Comparison of ENCODE assay signal across 8 cellular contexts in the genomic region with DNA sequence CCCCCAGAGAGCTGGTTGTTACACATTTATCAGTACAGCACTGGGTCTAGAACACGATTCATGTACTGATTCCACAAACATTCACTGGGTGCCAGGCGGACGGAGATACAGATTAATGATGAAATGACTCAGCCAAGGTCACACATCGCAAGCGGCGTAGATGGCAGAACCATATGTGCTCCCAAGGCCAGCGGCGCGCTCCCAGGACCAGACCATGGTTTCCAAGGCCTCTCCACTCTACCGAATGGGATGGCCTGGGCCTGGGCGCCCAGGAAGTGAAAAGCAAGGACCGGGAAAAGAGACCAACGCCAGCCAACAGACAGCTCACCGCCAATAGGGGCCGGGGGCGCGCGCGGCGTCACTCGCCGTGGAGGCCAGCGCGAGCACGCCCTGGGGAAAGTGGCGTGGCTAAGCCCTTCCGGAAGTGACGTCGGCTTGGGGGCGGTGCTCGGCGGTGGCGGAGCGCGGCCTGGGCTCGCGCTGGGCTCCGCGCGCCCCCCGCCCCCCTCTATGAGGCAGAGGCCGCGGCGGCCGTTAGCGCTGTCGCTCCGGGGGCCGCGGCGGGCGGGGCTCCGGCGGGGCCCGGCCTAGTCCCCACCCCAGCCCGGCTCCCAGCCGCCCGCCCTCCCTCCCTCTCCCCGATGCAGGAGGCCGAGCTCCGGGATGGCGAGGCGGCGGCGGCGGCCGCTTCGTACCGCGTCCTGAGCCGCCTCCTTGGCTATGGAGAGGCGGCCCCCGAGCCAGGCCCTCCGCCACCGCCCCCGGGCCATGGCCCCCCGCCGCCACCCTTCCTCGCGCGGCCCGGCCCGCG. TPM values are rescaled to one million over a fixed set of nuclear protein-coding genes. Genes with fewer than 3 reads are reported as not detected.
DNase-seq lines count a peak whose midpoint lies in the region; ATAC-seq and TF ChIP-seq lines count a peak whose summit lies in the region.

A gene with protein sequence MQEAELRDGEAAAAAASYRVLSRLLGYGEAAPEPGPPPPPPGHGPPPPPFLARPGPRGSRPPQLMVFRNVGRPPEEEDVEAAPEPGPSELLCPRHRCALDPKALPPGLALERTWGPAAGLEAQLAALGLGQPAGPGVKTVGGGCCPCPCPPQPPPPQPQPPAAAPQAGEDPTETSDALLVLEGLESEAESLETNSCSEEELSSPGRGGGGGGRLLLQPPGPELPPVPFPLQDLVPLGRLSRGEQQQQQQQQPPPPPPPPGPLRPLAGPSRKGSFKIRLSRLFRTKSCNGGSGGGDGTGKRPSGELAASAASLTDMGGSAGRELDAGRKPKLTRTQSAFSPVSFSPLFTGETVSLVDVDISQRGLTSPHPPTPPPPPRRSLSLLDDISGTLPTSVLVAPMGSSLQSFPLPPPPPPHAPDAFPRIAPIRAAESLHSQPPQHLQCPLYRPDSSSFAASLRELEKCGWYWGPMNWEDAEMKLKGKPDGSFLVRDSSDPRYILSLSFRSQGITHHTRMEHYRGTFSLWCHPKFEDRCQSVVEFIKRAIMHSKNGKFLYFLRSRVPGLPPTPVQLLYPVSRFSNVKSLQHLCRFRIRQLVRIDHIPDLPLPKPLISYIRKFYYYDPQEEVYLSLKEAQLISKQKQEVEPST (plus strand): TSS at position 433 of the 811 bp plus-strand sequence. CDS start 209 bp downstream, at position 642.

- peak within 1 kb of the TSS; percentile 98 for H3K27ac Mint-ChIP-seq in activated CD4-positive, alpha-beta T cell treated with anti-CD3 and anti-CD28 coated beads, Interleukin-2, amount 10 ng/mL, durations not matched to agents 7 days and 5 days
- H3K27ac Mint-ChIP-seq in dendritic cell treated with granulocyte-macrophage colony-stimulating factor and Interleukin-4, amounts not matched to agents 40 ng/mL and 50 ng/mL, for 4 days, result peak within 1 kb of the TSS; percentile 93

- H3K9me3 ChIP-seq in left lung, result no peaks in the 10 kb centered on the region

- H3K36me3 ChIP-seq in BJ (ENCODE audit: control insufficient read depth, insufficient read depth, low read length), result no peaks in the 10 kb centered on the region
- no peaks in the 10 kb centered on the region for H3K36me3 ChIP-seq in left lung

- H3K9me3 Mint-ChIP-seq in activated CD4-positive, alpha-beta T cell treated with anti-CD3 and anti-CD28 coated beads, Interleukin-2, amount 10 ng/mL, durations not matched to agents 7 days and 5 days, result no peaks in the 10 kb centered on the region
- no peaks in the 10 kb centered on the region for H3K9me3 Mint-ChIP-seq in dendritic cell treated with granulocyte-macrophage colony-stimulating factor and Interleukin-4, amounts not matched to agents 40 ng/mL and 50 ng/mL, for 4 days

- peak within 1 kb of the TSS; percentile 71 to 86 for H3K27ac ChIP-seq in left lung

- POLR2A ChIA-PET in BJ (lab: Charles Lee), result interaction anchor here (0.6 kb wide), 5 partner anchors 9 to 94 kb away, joined by 3 to 5 read pairs (median 3); partner anchors contain the start of gene ARHGAP23
- POLR2A ChIA-PET in activated CD4-positive, alpha-beta T cell treated with anti-CD3 and anti-CD28 coated beads, Interleukin-2, amount 10 ng/mL, durations not matched to agents 7 days and 5 days (lab: Charles Lee), result no interaction called here

- peak; percentile 91 for ATAC-seq in GM19324 (IDR thresholded peaks at IDR 0.05; ENCODE audit: low FRiP score, unreplicated experiment)
- ATAC-seq in HG03460 (IDR thresholded peaks at IDR 0.05; ENCODE audit: unreplicated experiment), result peak; percentile 85
- peak; percentile 94 for ATAC-seq in left lung

- CTCF ChIA-PET in BJ (lab: Yijun Ruan, JAX), result interaction anchor here (0.6 to 13.8 kb wide), 6 partner anchors 12 to 75 kb away, joined by 3 to 318 read pairs (median 3); no protein-coding TSS in a partner anchor
- CTCF ChIA-PET in activated CD4-positive, alpha-beta T cell treated with anti-CD3 and anti-CD28 coated beads, Interleukin-2, amount 10 ng/mL, durations not matched to agents 7 days and 5 days (lab: Charles Lee), result interaction anchor here (1.1 to 1.7 kb wide), 3 partner anchors 9 to 63 kb away, joined by 3 to 6 read pairs (median 4); no protein-coding TSS in a partner anchor

- H3K4me1 Mint-ChIP-seq in activated CD4-positive, alpha-beta T cell treated with anti-CD3 and anti-CD28 coated beads, Interleukin-2, amount 10 ng/mL, durations not matched to agents 7 days and 5 days, result peaks cover 39% of the 10 kb centered on the region
- peaks cover 55% of the 10 kb centered on the region for H3K4me1 Mint-ChIP-seq in dendritic cell treated with granulocyte-macrophage colony-stimulating factor and Interleukin-4, amounts not matched to agents 40 ng/mL and 50 ng/mL, for 4 days (ENCODE audit: low read depth)

- H3K27me3 ChIP-seq in BJ (ENCODE audit: control insufficient read depth, insufficient read depth, low read length) (no peaks in the 10 kb centered on the region), left lung (no peaks in the 10 kb centered on the region)

- H3K4me3 ChIP-seq in BJ (ENCODE audit: low read depth, low read length), result peak within 1 kb of the TSS; percentile 83
- peak within 1 kb of the TSS; percentile 82 to 84 for H3K4me3 ChIP-seq in left lung

- H3K4me3 Mint-ChIP-seq in activated CD4-positive, alpha-beta T cell treated with anti-CD3 and anti-CD28 coated beads, Interleukin-2, amount 10 ng/mL, durations not matched to agents 7 days and 5 days, result peak within 1 kb of the TSS; percentile 84
- peak within 1 kb of the TSS; percentile 82 for H3K4me3 Mint-ChIP-seq in dendritic cell treated with granulocyte-macrophage colony-stimulating factor and Interleukin-4, amounts not matched to agents 40 ng/mL and 50 ng/mL, for 4 days

- peak; percentile 41 for DNase-seq in BJ (ENCODE audit: low read depth)
- DNase-seq in NCI-H526 (lab: John Stamatoyannopoulos, UW), result peak; percentile 52 to 96
- DNase-seq in activated CD4-positive, alpha-beta T cell treated with anti-CD3 and anti-CD28 coated beads, Interleukin-2, amount 10 ng/mL, durations not matched to agents 7 days and 5 days, result peak; percentile 92
- DNase-seq in left lung, result peak; percentile 94 to 98
- DNase-seq in stimulated activated CD4-positive, alpha-beta T cell treated with anti-CD3 and anti-CD28 coated beads, Interleukin-2, amount 100 ng/mL, for 4 hours (ENCODE audit: low read depth), result peak; percentile 90

- peaks cover 8 to 40% of the 10 kb centered on the region in 2 donors for H3K4me1 ChIP-seq in left lung

- H3K36me3 Mint-ChIP-seq in activated CD4-positive, alpha-beta T cell treated with anti-CD3 and anti-CD28 coated beads, Interleukin-2, amount 10 ng/mL, durations not matched to agents 7 days and 5 days (ENCODE audit: low read depth), result no peaks in the 10 kb centered on the region
- no peaks in the 10 kb centered on the region for H3K36me3 Mint-ChIP-seq in dendritic cell treated with granulocyte-macrophage colony-stimulating factor and Interleukin-4, amounts not matched to agents 40 ng/mL and 50 ng/mL, for 4 days (ENCODE audit: low read depth)

- TF ChIP-seq CTCF in BJ (IDR thresholded peaks at IDR 0.05; ENCODE audit: insufficient read depth, low read depth, low read length) (no peak), left lung (IDR thresholded peaks at IDR 0.05) (no peak)

- no peaks in the 10 kb centered on the region for H3K27me3 Mint-ChIP-seq in activated CD4-positive, alpha-beta T cell treated with anti-CD3 and anti-CD28 coated beads, Interleukin-2, amount 10 ng/mL, durations not matched to agents 7 days and 5 days
- H3K27me3 Mint-ChIP-seq in dendritic cell treated with granulocyte-macrophage colony-stimulating factor and Interleukin-4, amounts not matched to agents 40 ng/mL and 50 ng/mL, for 4 days, result no peaks in the 10 kb centered on the region

- intact Hi-C loops in dendritic cell treated with granulocyte-macrophage colony-stimulating factor and Interleukin-4, amounts not matched to agents 40 ng/mL and 50 ng/mL, for 4 days (cut with micrococcal nuclease), result loop anchor here (10.0 kb wide), 1 partner anchor 313 kb away; no protein-coding TSS in a partner anchor
- intact Hi-C loops in left lung (cut with DNase I), result loop anchor here in 1 of 2 donors (10.0 kb wide), 1 partner anchor 63 kb away; no protein-coding TSS in a partner anchor

RNA-seq across cellular contexts. Expression of the gene that starts here (rescaled TPM):
- polyA plus RNA-seq in BJ (2011; rRNA removed), result 7.4 and 9.2 TPM in 2 replicates
- 14.9 and 16.2 TPM in 2 replicates for polyA minus RNA-seq in BJ (2011; rRNA and poly(A)+ RNA removed)
- 10 to 100 TPM; 12.4 to 16.2 TPM for total RNA-seq in activated CD4-positive, alpha-beta T cell treated with anti-CD3 and anti-CD28 coated beads, Interleukin-2, amount 10 ng/mL, durations not matched to agents 7 days and 5 days
- 10 to 100 TPM; 19.4 to 22.4 TPM for total RNA-seq in left lung

Comparison
In these comparisons a context has a peak if more than half of its experiments do, and no peak if none do; other contexts are left out.
1. Peak in every context shown above with its lines: DNase-seq, ATAC-seq, H3K4me3 ChIP-seq and H3K27ac ChIP-seq.
2. DNase-seq: peak in every context shown above with its lines; median percentile 96 in left lung; 92 in activated CD4-positive, alpha-beta T cell treated with anti-CD3 and anti-CD28 coated beads, Interleukin-2, amount 10 ng/mL, durations not matched to agents 7 days and 5 days; 90 in stimulated activated CD4-positive, alpha-beta T cell treated with anti-CD3 and anti-CD28 coated beads, Interleukin-2, amount 100 ng/mL, for 4 hours; 74 in NCI-H526; 41 in BJ.